In genomic region chr17:21453144-21453982, GRCh38 we compare ENCODE assay signal across 1 cellular context.
TF ChIP-seq lines count a peak whose summit lies in the region.

No MANE protein-coding gene starts in this region.

TF ChIP-seq in GM23338, 12 proteins besides CTCF, POLR2A, EP300 and RAD21 (continued from another document):
- TF ChIP-seq ZNF462 (CRISPR knock-in tag; IDR thresholded peaks at IDR 0.05) (no peak), NANOG (IDR thresholded peaks at IDR 0.05; ENCODE audit: borderline replicate concordance) (no peak), JUNB (IDR thresholded peaks at IDR 0.05; ENCODE audit: unreplicated experiment) (no peak), EZH2phosphoT487 (IDR thresholded peaks at IDR 0.05; ENCODE audit: unreplicated experiment) (no peak), ETS1 (IDR thresholded peaks at IDR 0.05) (no peak), REST (IDR thresholded peaks at IDR 0.05; ENCODE audit: unreplicated experiment) (no peak), STAT1 (IDR thresholded peaks at IDR 0.05; ENCODE audit: unreplicated experiment) (no peak)
